Comparison of ENCODE assay signal across 8 cellular contexts in genomic region chr7:70698219-70698832, GRCh38.
A peak's percentile ranks its signal among the peaks of the same experiment; 100 is the strongest.
DNase-seq lines count a peak whose midpoint lies in the region; ATAC-seq, FAIRE-seq and TF ChIP-seq lines count a peak whose summit lies in the region.

No MANE protein-coding gene starts in this region.

- POLR2A ChIA-PET in BJ (lab: Charles Lee), result no interaction called here

- ATAC-seq in GM18858 (IDR thresholded peaks at IDR 0.05; ENCODE audit: unreplicated experiment) (no peak), esophagus mucosa (no peak)

- CTCF ChIA-PET in BJ (lab: Yijun Ruan, JAX), result interaction anchor here (0.7 to 2.3 kb wide), 16 partner anchors 9 to 924 kb away, joined by 3 to 8 read pairs (median 4); no protein-coding TSS in a partner anchor

- in situ Hi-C loops in brain microvascular endothelial cell (cut with HindIII; ENCODE audit: low pct_ligation_motif_present, low sequenced_read_pairs), result no loop called here

- no peak overlapping the region for H3K27ac ChIP-seq in brain microvascular endothelial cell

- H3K4me3 ChIP-seq in BJ (ENCODE audit: low read depth, low read length) (no peak overlapping the region), brain microvascular endothelial cell (ENCODE audit: low read depth, low read length) (no peak overlapping the region)

- no peaks in the 10 kb centered on the region for H3K36me3 ChIP-seq in BJ (ENCODE audit: control insufficient read depth, insufficient read depth, low read length)
- H3K36me3 ChIP-seq in brain microvascular endothelial cell (replicated peaks), result no peaks in the 10 kb centered on the region

- DNase-seq in BJ (ENCODE audit: low read depth) (no peak), GM18507 (ENCODE audit: extremely low spot score, insufficient read length, low read depth) (no peak), NCI-H2171 treated with DMSO at 0.1 percent for 48 hours (lab: John Stamatoyannopoulos, UW) (peak; percentile 81), brain microvascular endothelial cell (peak; percentile 48), kidney glomerular epithelial cell (lab: John Stamatoyannopoulos, UW) (peak; percentile 55), urothelium cell line (ENCODE audit: low spot score) (peak; percentile 62)

- TF ChIP-seq CTCF in BJ (IDR thresholded peaks at IDR 0.05; ENCODE audit: insufficient read depth, low read depth, low read length), result peak; percentile 84
- TF ChIP-seq CTCF in brain microvascular endothelial cell (IDR thresholded peaks at IDR 0.05; ENCODE audit: low read depth, low read length, missing control alignments), result peak; percentile 91

- FAIRE-seq in GM18507 (lab: Jason Lieb, UNC), result peak; percentile 94
- peak; percentile 37 for FAIRE-seq in urothelium cell line (lab: Jason Lieb, UNC)

- H3K27me3 ChIP-seq in BJ (ENCODE audit: control insufficient read depth, insufficient read depth, low read length) (no peaks in the 10 kb centered on the region), brain microvascular endothelial cell (replicated peaks) (no peaks in the 10 kb centered on the region)

Comparison
In these comparisons a context has a peak if more than half of its experiments do, and no peak if none do; other contexts are left out.
1. DNase-seq: peak in NCI-H2171 treated with DMSO at 0.1 percent for 48 hours (single experiment), brain microvascular endothelial cell (single experiment), kidney glomerular epithelial cell (single experiment) and urothelium cell line (single experiment); none in BJ (single experiment) and GM18507 (single experiment).